10 cellular contexts compared by ENCODE assay signal in the genomic region with DNA sequence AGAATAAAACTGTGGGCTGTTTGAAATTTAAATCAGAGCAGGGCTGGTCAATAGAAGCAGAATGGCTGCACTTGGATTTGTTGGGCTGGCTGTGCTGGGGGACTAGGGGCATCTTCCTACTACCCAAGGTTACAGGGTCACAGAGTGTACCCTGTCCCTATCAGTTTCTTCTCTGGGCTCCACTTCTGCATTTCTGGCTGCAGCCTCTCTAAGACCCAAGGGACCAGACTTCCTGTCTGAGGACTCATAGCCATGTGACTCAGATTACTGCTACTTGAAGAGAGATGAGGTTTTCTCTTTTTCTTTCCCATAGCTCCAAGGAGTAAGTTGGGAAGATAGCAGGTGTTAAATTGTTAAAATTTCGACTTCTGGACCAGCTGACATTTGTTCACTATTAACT.
DNase-seq lines count a peak whose midpoint lies in the region; ATAC-seq and TF ChIP-seq lines count a peak whose summit lies in the region.
"Had no signal": no experiment of that assay in that cellular context is flagged by ENCODE, and none has a peak within 500 bp of the region (broad histone marks: within the 10 kb centered on the region; RNA-seq: fewer than 3 reads in every experiment).

No MANE protein-coding gene starts in this region.

- peak; percentile 90 for ATAC-seq in DND-41 (ENCODE audit: insufficient read depth, low read depth)
- peak; percentile 95 for ATAC-seq in GM19467 (IDR thresholded peaks at IDR 0.05; ENCODE audit: unreplicated experiment)
- ATAC-seq in HG03196 (IDR thresholded peaks at IDR 0.05; ENCODE audit: unreplicated experiment) = peak; percentile 97
- no peak for ATAC-seq in SK-N-SH treated with all-trans-retinoic acid at 6 μM for 48 hours

- peaks cover 15% of the 10 kb centered on the region for H3K4me1 ChIP-seq in DND-41 (ENCODE audit: insufficient read depth, low read length)
- H3K4me1 ChIP-seq: ascending aorta had no signal

- TF ChIP-seq CTCF in DND-41 (IDR thresholded peaks at IDR 0.05; ENCODE audit: borderline replicate concordance, extremely low read depth, low read length, poor library complexity, severe bottlenecking) (no peak), choroid plexus epithelial cell (conservative IDR thresholded peaks at IDR 0.05; ENCODE audit: low read depth, low read length) (no peak)

- H3K79me2 ChIP-seq in DND-41 (ENCODE audit: insufficient read depth, low read length) = no peaks in the 10 kb centered on the region

- H4K20me1 ChIP-seq in DND-41 (ENCODE audit: insufficient read depth, low read length) = no peaks in the 10 kb centered on the region

- no peak overlapping the region for H2AFZ ChIP-seq in DND-41 (ENCODE audit: low read depth, low read length)

- H3K36me3 ChIP-seq in DND-41 (ENCODE audit: insufficient read depth, low read length) = no peaks in the 10 kb centered on the region
- H3K36me3 ChIP-seq: ascending aorta had no signal

- H3K4me3 ChIP-seq in DND-41 (ENCODE audit: low read depth in 1 of 2, low read length in 2 of 2) (no peak overlapping the region), choroid plexus epithelial cell (ENCODE audit: low read depth, low read length) (no peak overlapping the region)
- H3K4me3 ChIP-seq: ascending aorta had no signal

- no peak overlapping the region for H3K9ac ChIP-seq in DND-41 (ENCODE audit: low read depth, low read length)

- H3K9me3 ChIP-seq in DND-41 (ENCODE audit: insufficient read depth, low read length, severe bottlenecking) = no peaks in the 10 kb centered on the region
- H3K9me3 ChIP-seq: ascending aorta had no signal

- H3K4me2 ChIP-seq in DND-41 (ENCODE audit: insufficient read depth, low read length) = no peak overlapping the region

- DNase-seq in DND-41 (peak; percentile 39), choroid plexus epithelial cell (ENCODE audit: low read depth) (peak; percentile 1), cortex of kidney (lab: John Stamatoyannopoulos, UW) (no peak), RPMI8226 (no peak)
- no peak for DNase-seq in stimulated activated CD8-positive, alpha-beta memory T cell treated with anti-CD3 and anti-CD28 coated beads, Interleukin-4, amount 100 ng/mL, for 48 hours
- DNase-seq: CD8-positive, alpha-beta memory T cell had no signal

- H3K27ac ChIP-seq in DND-41 (ENCODE audit: low read length) = peak overlapping the region; percentile 15; the same call in 1 of the 2 replicates
- H3K27ac ChIP-seq: ascending aorta had no signal

- no peaks in the 10 kb centered on the region for H3K27me3 ChIP-seq in DND-41 (ENCODE audit: insufficient read depth, low read length, poor library complexity)
- H3K27me3 ChIP-seq: ascending aorta had no signal

TF ChIP-seq in SK-N-SH treated with all-trans-retinoic acid at 6 μM for 48 hours, 23 proteins besides CTCF, POLR2A, EP300 and RAD21:
- TF ChIP-seq RARB (CRISPR knock-in tag; IDR thresholded peaks at IDR 0.05) = no peak
- no peak for TF ChIP-seq PPARA (CRISPR knock-in tag; IDR thresholded peaks at IDR 0.05; ENCODE audit: borderline replicate concordance)
- TF ChIP-seq ESRRG (CRISPR knock-in tag; IDR thresholded peaks at IDR 0.05) = no peak
- no peak for TF ChIP-seq CSDC2 (CRISPR knock-in tag; IDR thresholded peaks at IDR 0.05)
- TF ChIP-seq ZNF8 (CRISPR knock-in tag; IDR thresholded peaks at IDR 0.05) = no peak
TF ChIP-seq in SK-N-SH treated with all-trans-retinoic acid at 6 μM for 48 hours: peak in this region for 0.

Comparison
In these comparisons a context has a peak if more than half of its experiments do, and no peak if none do; other contexts are left out.
1. DNase-seq: peak in DND-41 (single experiment) and choroid plexus epithelial cell (single experiment); none in cortex of kidney (single experiment), RPMI8226 (single experiment) and stimulated activated CD8-positive, alpha-beta memory T cell treated with anti-CD3 and anti-CD28 coated beads, Interleukin-4, amount 100 ng/mL, for 48 hours (single experiment).